In the genomic region with DNA sequence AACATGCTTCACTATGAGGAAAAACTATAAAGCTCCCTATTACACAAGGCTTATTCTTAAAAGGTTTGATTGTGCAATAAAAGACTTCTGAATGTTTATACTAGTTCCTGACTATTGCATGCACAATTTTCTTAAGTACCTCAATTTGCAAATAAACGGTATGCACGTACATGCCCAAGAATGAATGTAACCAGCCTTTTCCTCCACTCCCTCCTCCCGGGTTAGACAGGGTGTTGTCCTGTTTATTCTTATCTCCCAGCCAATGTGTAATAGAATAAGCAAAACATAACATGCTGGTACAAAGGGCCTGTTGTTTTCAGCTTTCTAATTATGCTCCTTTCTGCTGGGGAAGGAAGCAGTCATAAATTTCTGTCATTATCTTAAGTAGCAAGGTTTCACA, we compare ENCODE assay signal across 8 cellular contexts.
DNase-seq lines count a peak whose midpoint lies in the region; ATAC-seq and TF ChIP-seq lines count a peak whose summit lies in the region.
"Had no signal": no experiment of that assay in that cellular context is flagged by ENCODE, and none has a peak within 500 bp of the region (broad histone marks: within the 10 kb centered on the region; RNA-seq: fewer than 3 reads in every experiment).

No MANE protein-coding gene starts in this region.

- no peak overlapping the region for H2AK5ac ChIP-seq in IMR-90 (ENCODE audit: low read depth, low read length)

- BruUV-seq in IMR-90 (replicated peaks; lab: Mats Ljungman, UMichigan): no TSS peak

- no peak overlapping the region for H2BK15ac ChIP-seq in IMR-90 (ENCODE audit: low read depth, low read length)

- no peak overlapping the region for H4K8ac ChIP-seq in IMR-90 (ENCODE audit: low read depth in 2 of 2, low read length in 2 of 2)

- no peaks in the 10 kb centered on the region for H3K79me2 ChIP-seq in SK-N-SH (ENCODE audit: insufficient read depth)

- H3K27me3 ChIP-seq in IMR-90 (ENCODE audit: control insufficient read depth, insufficient read depth, low read length) (peaks cover 8% of the 10 kb centered on the region), SK-N-SH (ENCODE audit: insufficient read depth) (no peaks in the 10 kb centered on the region), right cardiac atrium (ENCODE audit: control insufficient read depth, insufficient read depth) (no peaks in the 10 kb centered on the region), thyroid gland (no peaks in the 10 kb centered on the region)

- intact Hi-C loops in IMR-90 (cut with micrococcal nuclease) (no loop called here), right cardiac atrium (cut with DNase I) (no loop called here), thyroid gland (cut with DNase I) (no loop called here)

- H3F3A ChIP-seq in SK-N-SH (replicated peaks; ENCODE audit: insufficient read depth): peaks cover 15% of the 10 kb centered on the region

- H3K4me3 ChIP-seq in IMR-90 (ENCODE audit: insufficient read depth, low read depth, low read length): no peak overlapping the region
- no peak overlapping the region for H3K4me3 ChIP-seq in SK-N-SH (ENCODE audit: low read depth in 2 of 2, low read length in 1 of 2)
- H3K4me3 ChIP-seq in right cardiac atrium (ENCODE audit: low read length): no peak overlapping the region
- H3K4me3 ChIP-seq in thyroid gland (replicated peaks in 1 of 3): no peak overlapping the region

- no peak overlapping the region for H2BK20ac ChIP-seq in IMR-90 (ENCODE audit: low read depth, low read length)

- peaks cover 10% of the 10 kb centered on the region; the same call in 1 of the 2 replicates for H3K9me1 ChIP-seq in IMR-90 (ENCODE audit: insufficient read depth, low read length)

- H2AK9ac ChIP-seq in IMR-90 (replicated peaks; ENCODE audit: low read depth, low read length, poor library complexity): no peak overlapping the region

- no CpG with 5 or more reads among the region's 3 CpGs for WGBS in IMR-90 (ENCODE audit: extremely low coverage in 2 of 2, insufficient read length in 1 of 2), 2 experiments
- 55% methylated on average over 3 of the region's 3 CpGs for WGBS in SK-N-SH (ENCODE audit: low lambda C conversion rate)
- WGBS in right cardiac atrium: 34% methylated on average over 3 of the region's 3 CpGs
- 13 to 14% methylated on average over 3 of the region's 3 CpGs for WGBS in thyroid gland, 2 donors

- no peak overlapping the region for H2BK120ac ChIP-seq in IMR-90 (ENCODE audit: low read depth, low read length)

- H3K79me1 ChIP-seq in IMR-90 (ENCODE audit: low read depth in 1 of 2, low read length in 2 of 2): peaks cover 4 to 11% of the 10 kb centered on the region in 2 experiments; a peak in 3 of 4 replicates

- DNase-seq in IMR-90 (peak; percentile 97), SK-N-SH (peak; percentile 35), right cardiac atrium (no peak), thyroid gland (no peak), occipital lobe (lab: John Stamatoyannopoulos, UW) (no peak)
- no peak for DNase-seq in activated CD4-positive, alpha-beta T cell treated with anti-CD3 and anti-CD28 coated beads for 4 hours
- DNase-seq: activated naive CD4-positive, alpha-beta T cell treated with anti-CD3 and anti-CD28 coated beads, Interleukin-2, amount 50 U/mL, for 16 hours had no signal

- TF ChIP-seq RAD21 in IMR-90 (IDR thresholded peaks at IDR 0.05; ENCODE audit: low read length) (peak; percentile 17; the same call in 1 of the 2 replicates), SK-N-SH (IDR thresholded peaks at IDR 0.05; ENCODE audit: low read length) (no peak)

- CTCF ChIA-PET in IMR-90 (lab: Yijun Ruan, JAX): interaction anchor here (0.6 to 1.0 kb wide), 4 partner anchors 23 to 297 kb away, joined by 3 to 6 read pairs (median 3); no protein-coding TSS in a partner anchor
- CTCF ChIA-PET in SK-N-SH (lab: Yijun Ruan, JAX): interaction anchor here (1.1 to 2.2 kb wide), 3 partner anchors 17 to 322 kb away, joined by 3 to 8 read pairs (median 5); no protein-coding TSS in a partner anchor

- peak overlapping the region; percentile 62; the same call in 1 of the 2 replicates for H3K18ac ChIP-seq in IMR-90 (ENCODE audit: low read depth, low read length)

- H2BK5ac ChIP-seq in IMR-90 (ENCODE audit: low read depth, low read length, poor library complexity, severe bottlenecking): peak overlapping the region; percentile 11

- no peak overlapping the region for H4K5ac ChIP-seq in IMR-90 (ENCODE audit: low read depth, low read length)

- H2AFZ ChIP-seq in IMR-90 (replicated peaks; ENCODE audit: low read length, poor library complexity): no peak overlapping the region
- H2AFZ ChIP-seq in SK-N-SH (ENCODE audit: low read depth): no peak overlapping the region

- peak; percentile 90 for ATAC-seq in IMR-90 (ENCODE audit: low read depth)
- peak; percentile 81 to 83 for ATAC-seq in right cardiac atrium
- no peak for ATAC-seq in GM21529 (IDR thresholded peaks at IDR 0.05; ENCODE audit: unreplicated experiment)

- H3K27ac ChIP-seq in IMR-90 (ENCODE audit: insufficient read depth, low read length) (no peak overlapping the region), SK-N-SH (ENCODE audit: low read depth in 2 of 2, low read length in 1 of 2) (peak overlapping the region in 1 of 2 experiments; percentile 50; a peak in 2 of 4 replicates), right cardiac atrium (ENCODE audit: low read length) (no peak overlapping the region), thyroid gland (peak overlapping the region in 2 of 3 donors; percentile 6 to 19)

- TF ChIP-seq POLR2A in IMR-90 (IDR thresholded peaks at IDR 0.05; ENCODE audit: low read depth, low read length): no peak
- TF ChIP-seq POLR2A in thyroid gland (IDR thresholded peaks at IDR 0.05): no peak

- no peak overlapping the region for H3K4ac ChIP-seq in IMR-90 (ENCODE audit: low read depth, low read length)

- no peaks in the 10 kb centered on the region for H3K9me2 ChIP-seq in SK-N-SH

- dilution Hi-C loops in IMR-90 (cut with HindIII; ENCODE audit: low sequenced_read_pairs, unreplicated experiment): no loop called here

- TF ChIP-seq CTCF in IMR-90 (conservative IDR thresholded peaks at IDR 0.05; ENCODE audit: low read depth, low read length) (no peak), SK-N-SH (IDR thresholded peaks at IDR 0.05) (no peak), thyroid gland (IDR thresholded peaks at IDR 0.05) (no peak)

- H3K23ac ChIP-seq in IMR-90 (ENCODE audit: low read depth, low read length): no peak overlapping the region

- H3K9ac ChIP-seq in IMR-90 (ENCODE audit: low read depth, low read length): no peak overlapping the region
- H3K9ac ChIP-seq in SK-N-SH: no peak overlapping the region

- no peak overlapping the region for H3K14ac ChIP-seq in IMR-90 (replicated peaks; ENCODE audit: low read depth, low read length)

- H3K9me3 ChIP-seq in IMR-90 (ENCODE audit: control insufficient read depth, insufficient read depth, low read length) (no peaks in the 10 kb centered on the region), SK-N-SH (no peaks in the 10 kb centered on the region), right cardiac atrium (ENCODE audit: control insufficient read depth, low read length) (no peaks in the 10 kb centered on the region), thyroid gland (no peaks in the 10 kb centered on the region)

- POLR2A ChIA-PET in IMR-90 (lab: Charles Lee; ENCODE audit: unreplicated experiment) (interaction anchor here (0.6 kb wide), 1 partner anchor 14 kb away, joined by 3 read pairs; no protein-coding TSS in a partner anchor), SK-N-SH (lab: Yijun Ruan, JAX) (interaction anchor here (0.5 kb wide), 1 partner anchor 195 kb away, joined by 4 read pairs; no protein-coding TSS in a partner anchor)

- in situ Hi-C loops in IMR-90 (cut with MboI; ENCODE audit: low sequenced_read_pairs): no loop called here

- H4K20me1 ChIP-seq in IMR-90 (ENCODE audit: insufficient read depth, low read length) (no peaks in the 10 kb centered on the region; the same call in 1 of the 2 replicates), SK-N-SH (ENCODE audit: insufficient read depth) (no peaks in the 10 kb centered on the region)

- H4K91ac ChIP-seq in IMR-90 (ENCODE audit: insufficient read depth, low read depth, low read length): no peak overlapping the region

- H3K36me3 ChIP-seq in IMR-90 (ENCODE audit: control insufficient read depth, insufficient read depth, low read length) (peaks cover 9% of the 10 kb centered on the region), SK-N-SH (replicated peaks in 1 of 2; ENCODE audit: control insufficient read depth in 1 of 2, insufficient read depth in 2 of 2, low read length in 1 of 2) (peaks cover 3 to 36% of the 10 kb centered on the region in 2 experiments), thyroid gland (no peaks in the 10 kb centered on the region)

- no peak for TF ChIP-seq EP300 in SK-N-SH (IDR thresholded peaks at IDR 0.05; ENCODE audit: borderline replicate concordance in 1 of 2, low read depth in 1 of 2, low read length in 1 of 2)

- no peak overlapping the region for H3K56ac ChIP-seq in IMR-90 (ENCODE audit: extremely low read depth, insufficient read depth, low read length)

- H3K4me2 ChIP-seq in IMR-90 (ENCODE audit: low read depth, low read length): peak overlapping the region; percentile 44; the same call in 1 of the 2 replicates
- no peak overlapping the region for H3K4me2 ChIP-seq in SK-N-SH

- peaks cover 19% of the 10 kb centered on the region for H3K4me1 ChIP-seq in IMR-90 (ENCODE audit: control insufficient read depth, insufficient read depth, low read length)
- peaks cover 5 to 24% of the 10 kb centered on the region in 2 experiments; a peak in 3 of 4 replicates for H3K4me1 ChIP-seq in SK-N-SH (ENCODE audit: control insufficient read depth in 1 of 2, insufficient read depth in 2 of 2, low read depth in 1 of 2, low read length in 1 of 2)
- peaks cover 2% of the 10 kb centered on the region for H3K4me1 ChIP-seq in right cardiac atrium (ENCODE audit: control insufficient read depth, insufficient read depth, low read length)
- peaks cover 4 to 25% of the 10 kb centered on the region in 2 donors for H3K4me1 ChIP-seq in thyroid gland

TF ChIP-seq in SK-N-SH, 30 proteins besides CTCF, POLR2A, EP300 and RAD21:
- TF ChIP-seq, protein P1, sequence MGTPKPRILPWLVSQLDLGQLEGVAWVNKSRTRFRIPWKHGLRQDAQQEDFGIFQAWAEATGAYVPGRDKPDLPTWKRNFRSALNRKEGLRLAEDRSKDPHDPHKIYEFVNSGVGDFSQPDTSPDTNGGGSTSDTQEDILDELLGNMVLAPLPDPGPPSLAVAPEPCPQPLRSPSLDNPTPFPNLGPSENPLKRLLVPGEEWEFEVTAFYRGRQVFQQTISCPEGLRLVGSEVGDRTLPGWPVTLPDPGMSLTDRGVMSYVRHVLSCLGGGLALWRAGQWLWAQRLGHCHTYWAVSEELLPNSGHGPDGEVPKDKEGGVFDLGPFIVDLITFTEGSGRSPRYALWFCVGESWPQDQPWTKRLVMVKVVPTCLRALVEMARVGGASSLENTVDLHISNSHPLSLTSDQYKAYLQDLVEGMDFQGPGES (IDR thresholded peaks at IDR 0.05; ENCODE audit: low read depth, low read length): no peak

Comparison
In these comparisons a context has a peak if more than half of its experiments do, and no peak if none do; other contexts are left out.
1. DNase-seq: peak in IMR-90 (single experiment) and SK-N-SH (single experiment); none in right cardiac atrium (0 of 3), thyroid gland (0 of 2), activated CD4-positive, alpha-beta T cell treated with anti-CD3 and anti-CD28 coated beads for 4 hours (0 of 2) and occipital lobe (single experiment).
2. H3K27ac ChIP-seq: peak in thyroid gland (2 of 3); none in IMR-90 (single experiment) and right cardiac atrium (single experiment).